16 cellular contexts compared by ENCODE assay signal in genomic region chr1:7278827-7279752, GRCh38.
DNase-seq lines count a peak whose midpoint lies in the region; ATAC-seq and TF ChIP-seq lines count a peak whose summit lies in the region.
"Had no signal": no experiment of that assay in that cellular context is flagged by ENCODE, and none has a peak within 500 bp of the region (broad histone marks: within the 10 kb centered on the region; RNA-seq: fewer than 3 reads in every experiment).

No MANE protein-coding gene starts in this region.

- CTCF ChIA-PET in IMR-90 (lab: Yijun Ruan, JAX) = no interaction called here

- peak overlapping the region; percentile 37 for H3K4ac ChIP-seq in IMR-90 (ENCODE audit: low read depth, low read length)

- no peaks in the 10 kb centered on the region for H4K20me1 ChIP-seq in IMR-90 (ENCODE audit: insufficient read depth, low read length)
- no peaks in the 10 kb centered on the region for H4K20me1 ChIP-seq in osteoblast (ENCODE audit: insufficient read depth, low read length)

- H3K4me3 ChIP-seq in IMR-90 (ENCODE audit: insufficient read depth, low read depth, low read length) (no peak overlapping the region), coronary artery (no peak overlapping the region), osteoblast (ENCODE audit: insufficient read depth, low read length) (no peak overlapping the region)
- H3K4me3 ChIP-seq: breast epithelium, lower lobe of right lung, spleen, suprapubic skin had no signal

- peak overlapping the region; percentile 19; the same call in 1 of the 2 replicates for H4K5ac ChIP-seq in IMR-90 (ENCODE audit: low read depth, low read length)

- peak overlapping the region; percentile 33; the same call in 1 of the 2 replicates for H4K91ac ChIP-seq in IMR-90 (ENCODE audit: insufficient read depth, low read depth, low read length)

- peak overlapping the region; percentile 75 for H2BK120ac ChIP-seq in IMR-90 (ENCODE audit: low read depth, low read length)

- 0 out of 2 replicates have a peak overlapping the region, but pooled peaks have one; percentile 15 for H2AK5ac ChIP-seq in IMR-90 (ENCODE audit: low read depth, low read length)

- no peaks in the 10 kb centered on the region for H3K4me1 Mint-ChIP-seq in stimulated activated effector memory CD8-positive, alpha-beta T cell treated with anti-CD3 and anti-CD28 coated beads, Interleukin-12 subunit alpha, Interleukin-12 subunit beta, amount 100 ng/mL, for 72 hours
- H3K4me1 Mint-ChIP-seq: activated CD4-positive, alpha-beta T cell treated with anti-CD3 and anti-CD28 coated beads, Interleukin-2, amount 10 ng/mL, durations not matched to agents 7 days and 5 days had no signal

- H3K18ac ChIP-seq in IMR-90 (ENCODE audit: low read depth, low read length) = peak overlapping the region; percentile 16; the same call in 1 of the 2 replicates

- H3K27ac ChIP-seq in IMR-90 (ENCODE audit: insufficient read depth, low read length) (no peak overlapping the region; the same call in 1 of the 2 replicates), coronary artery (no peak overlapping the region), osteoblast (ENCODE audit: low read depth, low read length) (no peak overlapping the region)
- H3K27ac ChIP-seq: breast epithelium, lower lobe of right lung, spleen, suprapubic skin had no signal

- peak overlapping the region; percentile 77 for H2AK9ac ChIP-seq in IMR-90 (replicated peaks; ENCODE audit: low read depth, low read length, poor library complexity)

- H3K36me3 ChIP-seq in IMR-90 (ENCODE audit: control insufficient read depth, insufficient read depth, low read length) (no peaks in the 10 kb centered on the region), osteoblast (ENCODE audit: insufficient read depth, low read length) (no peaks in the 10 kb centered on the region)
- H3K36me3 ChIP-seq: breast epithelium, lower lobe of right lung, spleen, suprapubic skin had no signal

- H3K27me3 ChIP-seq in IMR-90 (ENCODE audit: control insufficient read depth, insufficient read depth, low read length) (no peaks in the 10 kb centered on the region), osteoblast (ENCODE audit: insufficient read depth, low read length) (no peaks in the 10 kb centered on the region)
- H3K27me3 ChIP-seq: breast epithelium had no signal

- ATAC-seq in IMR-90 (ENCODE audit: low read depth) (peak; percentile 56), GM21576 (IDR thresholded peaks at IDR 0.05; ENCODE audit: unreplicated experiment) (no peak)
- ATAC-seq in stimulated activated effector memory CD8-positive, alpha-beta T cell treated with anti-CD3 and anti-CD28 coated beads, Interleukin-12 subunit alpha, Interleukin-12 subunit beta, amount 100 ng/mL, for 72 hours = no peak
- ATAC-seq: lower lobe of right lung; naive thymus-derived CD8-positive, alpha-beta T cell had no signal

- no peak overlapping the region for H3K9ac ChIP-seq in IMR-90 (ENCODE audit: low read depth, low read length)

- no peaks in the 10 kb centered on the region for H3K79me1 ChIP-seq in IMR-90 (ENCODE audit: low read depth in 1 of 2, low read length in 2 of 2)

- dilution Hi-C loops in IMR-90 (cut with HindIII; ENCODE audit: low sequenced_read_pairs, unreplicated experiment) = no loop called here

- peak overlapping the region; percentile 1; the same call in 1 of the 3 replicates for H2BK15ac ChIP-seq in IMR-90 (ENCODE audit: low read depth, low read length)

- H3K36me3 Mint-ChIP-seq in stimulated activated effector memory CD8-positive, alpha-beta T cell treated with anti-CD3 and anti-CD28 coated beads, Interleukin-12 subunit alpha, Interleukin-12 subunit beta, amount 100 ng/mL, for 72 hours = no peaks in the 10 kb centered on the region
- H3K36me3 Mint-ChIP-seq: naive thymus-derived CD8-positive, alpha-beta T cell had no signal

- H3K14ac ChIP-seq in IMR-90 (replicated peaks; ENCODE audit: low read depth, low read length) = peak overlapping the region; percentile 74

- 0 out of 2 replicates have a peak overlapping the region, but pooled peaks have one; percentile 23 for H3K23ac ChIP-seq in IMR-90 (ENCODE audit: low read depth, low read length)

- peaks cover 23% of the 10 kb centered on the region for H3K4me1 ChIP-seq in IMR-90 (ENCODE audit: control insufficient read depth, insufficient read depth, low read length)
- H3K4me1 ChIP-seq in osteoblast (ENCODE audit: insufficient read depth, low read length) = peaks cover 15% of the 10 kb centered on the region
- H3K4me1 ChIP-seq: breast epithelium, lower lobe of right lung, spleen, suprapubic skin had no signal

- H3K4me3 Mint-ChIP-seq in stimulated activated effector memory CD8-positive, alpha-beta T cell treated with anti-CD3 and anti-CD28 coated beads, Interleukin-12 subunit alpha, Interleukin-12 subunit beta, amount 100 ng/mL, for 72 hours = no peak overlapping the region
- H3K4me3 Mint-ChIP-seq: activated CD4-positive, alpha-beta T cell treated with anti-CD3 and anti-CD28 coated beads, Interleukin-2, amount 10 ng/mL, durations not matched to agents 7 days and 5 days; naive thymus-derived CD8-positive, alpha-beta T cell had no signal

- POLR2A ChIA-PET in IMR-90 (lab: Charles Lee; ENCODE audit: unreplicated experiment) = no interaction called here

- H3K9me3 Mint-ChIP-seq in stimulated activated effector memory CD8-positive, alpha-beta T cell treated with anti-CD3 and anti-CD28 coated beads, Interleukin-12 subunit alpha, Interleukin-12 subunit beta, amount 100 ng/mL, for 72 hours = peaks cover 11% of the 10 kb centered on the region
- H3K9me3 Mint-ChIP-seq: activated CD4-positive, alpha-beta T cell treated with anti-CD3 and anti-CD28 coated beads, Interleukin-2, amount 10 ng/mL, durations not matched to agents 7 days and 5 days had no signal

- H3K9me1 ChIP-seq in IMR-90 (ENCODE audit: insufficient read depth, low read length) = peaks cover 20% of the 10 kb centered on the region

- intact Hi-C loops in IMR-90 (cut with micrococcal nuclease) = no loop called here

- in situ Hi-C loops in IMR-90 (cut with MboI; ENCODE audit: low sequenced_read_pairs) = no loop called here

- peak overlapping the region; percentile 16 to 44; a peak in 2 of 4 replicates for H4K8ac ChIP-seq in IMR-90 (ENCODE audit: low read depth in 2 of 2, low read length in 2 of 2)

- BruUV-seq in IMR-90 (replicated peaks; lab: Mats Ljungman, UMichigan) = no TSS peak

- no peak for TF ChIP-seq CTCF in IMR-90 (conservative IDR thresholded peaks at IDR 0.05; ENCODE audit: low read depth, low read length)
- TF ChIP-seq CTCF in coronary artery (IDR thresholded peaks at IDR 0.05) = no peak
- TF ChIP-seq CTCF in osteoblast (IDR thresholded peaks at IDR 0.05; ENCODE audit: extremely low read depth, low read depth, low read length) = no peak

- 23% methylated on average over 8 of the region's 16 CpGs; no CpG with 5 or more reads in 1 of the 2 experiments for WGBS in IMR-90 (ENCODE audit: extremely low coverage in 2 of 2, insufficient read length in 1 of 2), 2 experiments

- H2AFZ ChIP-seq in IMR-90 (replicated peaks; ENCODE audit: low read length, poor library complexity) (peak overlapping the region; percentile 90), osteoblast (ENCODE audit: low read length) (peak overlapping the region; percentile 61)

- H3K4me2 ChIP-seq in IMR-90 (ENCODE audit: low read depth, low read length) (no peak overlapping the region), osteoblast (ENCODE audit: insufficient read depth, low read length) (no peak overlapping the region)

- H3K79me2 ChIP-seq in osteoblast (ENCODE audit: insufficient read depth, low read length) = no peaks in the 10 kb centered on the region

- DNase-seq in IMR-90 (peak; percentile 48), NCI-H345 (lab: John Stamatoyannopoulos, UW) (peak; percentile 67), coronary artery (ENCODE audit: low spot score) (peak; percentile 43), osteoblast (ENCODE audit: insufficient read length, low spot score, missing footprints) (no peak), H4 (ENCODE audit: low spot score) (no peak)
- DNase-seq in stimulated activated effector memory CD8-positive, alpha-beta T cell treated with anti-CD3 and anti-CD28 coated beads, Interleukin-12 subunit alpha, Interleukin-12 subunit beta, amount 100 ng/mL, for 72 hours (ENCODE audit: low spot score in 2 of 2) = no peak
- DNase-seq: activated CD4-positive, alpha-beta T cell treated with anti-CD3 and anti-CD28 coated beads, Interleukin-2, amount 10 ng/mL, durations not matched to agents 7 days and 5 days; activated CD8-positive, alpha-beta memory T cell treated with anti-CD3 and anti-CD28 coated beads, Interleukin-2, amount 50 U/mL, for 48 hours; activated effector memory CD4-positive, alpha-beta T cell treated with anti-CD3 and anti-CD28 coated beads, Interleukin-2, amount 50 U/mL, for 16 hours; GOT3; lower lobe of right lung; naive thymus-derived CD8-positive, alpha-beta T cell; spleen had no signal

- no peak overlapping the region for H3K27ac Mint-ChIP-seq in stimulated activated effector memory CD8-positive, alpha-beta T cell treated with anti-CD3 and anti-CD28 coated beads, Interleukin-12 subunit alpha, Interleukin-12 subunit beta, amount 100 ng/mL, for 72 hours
- H3K27ac Mint-ChIP-seq: activated CD4-positive, alpha-beta T cell treated with anti-CD3 and anti-CD28 coated beads, Interleukin-2, amount 10 ng/mL, durations not matched to agents 7 days and 5 days; naive thymus-derived CD8-positive, alpha-beta T cell had no signal

- TF ChIP-seq POLR2A in IMR-90 (IDR thresholded peaks at IDR 0.05; ENCODE audit: low read depth, low read length) = no peak

- H3K56ac ChIP-seq in IMR-90 (ENCODE audit: extremely low read depth, insufficient read depth, low read length) = no peak overlapping the region

- peak overlapping the region; percentile 16 for H2BK5ac ChIP-seq in IMR-90 (ENCODE audit: low read depth, low read length, poor library complexity, severe bottlenecking)

- H3K9me3 ChIP-seq in IMR-90 (ENCODE audit: control insufficient read depth, insufficient read depth, low read length) = no peaks in the 10 kb centered on the region; the same call in 1 of the 2 replicates
- H3K9me3 ChIP-seq in osteoblast (ENCODE audit: low read depth, low read length) = no peaks in the 10 kb centered on the region
- H3K9me3 ChIP-seq: suprapubic skin had no signal

- TF ChIP-seq RAD21 in IMR-90 (IDR thresholded peaks at IDR 0.05; ENCODE audit: low read length) = no peak

- H2BK20ac ChIP-seq in IMR-90 (ENCODE audit: low read depth, low read length) = peak overlapping the region; percentile 62

TF ChIP-seq in IMR-90, 13 proteins besides CTCF, POLR2A, EP300 and RAD21 (continues in another document):
- no peak for TF ChIP-seq RCOR1 (IDR thresholded peaks at IDR 0.05; ENCODE audit: insufficient replicate concordance, low read length)
- no peak for TF ChIP-seq ELK1 (IDR thresholded peaks at IDR 0.05; ENCODE audit: borderline replicate concordance, low read depth, low read length)
- TF ChIP-seq BHLHE40 (IDR thresholded peaks at IDR 0.05; ENCODE audit: low read depth, low read length) = no peak

Comparison
In these comparisons a context has a peak if more than half of its experiments do, and no peak if none do; other contexts are left out.
1. DNase-seq: peak in IMR-90 (single experiment), NCI-H345 (single experiment) and coronary artery (single experiment); none in osteoblast (single experiment), stimulated activated effector memory CD8-positive, alpha-beta T cell treated with anti-CD3 and anti-CD28 coated beads, Interleukin-12 subunit alpha, Interleukin-12 subunit beta, amount 100 ng/mL, for 72 hours (0 of 2) and H4 (single experiment).